ENCODE assay signal across 23 cellular contexts in the genomic region with DNA sequence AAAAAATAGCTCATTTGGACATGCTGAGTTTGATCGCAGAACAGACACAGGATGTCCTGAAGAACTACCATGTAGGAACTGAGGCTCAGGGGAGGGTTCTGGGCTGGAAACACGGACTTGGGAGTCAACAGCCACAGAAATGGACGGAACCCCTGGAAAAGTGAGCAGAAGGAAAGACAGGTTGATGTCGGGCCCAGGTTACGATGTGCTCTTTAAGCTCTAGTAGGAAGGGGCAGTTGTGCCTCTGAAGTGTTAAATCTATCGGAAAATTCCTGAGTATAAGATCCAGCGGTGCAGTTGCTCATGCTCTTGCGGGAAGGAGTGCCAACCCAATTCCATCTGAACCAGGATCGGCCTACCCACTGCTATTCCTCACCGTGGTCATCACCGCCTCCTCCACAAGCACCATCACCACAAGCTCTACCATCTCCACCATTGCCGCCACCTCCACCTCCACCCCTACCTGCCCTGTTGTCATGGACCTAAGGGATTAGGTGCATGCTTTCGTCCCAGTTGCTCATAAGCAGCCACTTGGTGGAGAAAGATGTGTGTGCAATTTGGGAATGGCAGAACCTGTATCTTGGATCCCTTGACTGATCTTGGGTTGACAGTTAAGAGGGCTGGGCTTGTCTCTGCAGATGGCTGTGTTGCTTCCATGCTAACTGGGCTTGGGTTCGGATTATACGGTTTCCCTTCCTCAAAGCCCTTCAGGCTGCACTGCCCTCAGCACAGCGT.
"Had no signal": no experiment of that assay in that cellular context is flagged by ENCODE, and none has a peak within 500 bp of the region (broad histone marks: within the 10 kb centered on the region; RNA-seq: fewer than 3 reads in every experiment).

No MANE protein-coding gene starts in this region.

- H3K9me3 ChIP-seq: body of pancreas, left ventricle myocardium inferior, mucosa of descending colon, suprapubic skin had no signal

- FAIRE-seq: colon, TTC549 had no signal

- H3K27me3 ChIP-seq: body of pancreas, suprapubic skin had no signal

- H3K27ac ChIP-seq: left ventricle myocardium inferior, suprapubic skin had no signal

- ATAC-seq: activated CD4-positive, alpha-beta T cell treated with anti-CD3 and anti-CD28 coated beads for 36 hours; activated T-helper 17 cell treated with anti-CD3 and anti-CD28 coated beads, Interleukin-2, amount 50 U/mL, for 72 hours; mucosa of descending colon; WTC11 had no signal

- DNase-seq: activated CD4-positive, alpha-beta T cell treated with anti-CD3 and anti-CD28 coated beads for 36 hours; activated CD4-positive, alpha-beta T cell treated with anti-CD3 and anti-CD28 coated beads, Interleukin-2, amount 50 U/mL, for 48 hours; activated naive CD4-positive, alpha-beta T cell treated with Interleukin-2 at 50 U/mL for 16 hours; activated naive CD8-positive, alpha-beta T cell treated with anti-CD3 and anti-CD28 coated beads, Interleukin-2, amount 10 ng/mL, durations not matched to agents 7 days and 5 days; activated T-cell treated with anti-CD3 and anti-CD28 coated beads, Interleukin-2, amount 50 U/mL, for 1 hour; central memory CD4-positive, alpha-beta T cell; endodermal cell; foreskin melanocyte; glutamatergic neuron; left ventricle myocardium inferior; mucosa of descending colon; naive B cell; right cardiac atrium; stimulated activated CD4-positive, alpha-beta T cell treated with anti-CD3 and anti-CD28 coated beads, Interleukin-4, amount 100 ng/mL, for 1 hour; stimulated activated naive CD8-positive, alpha-beta T cell treated with anti-CD3 and anti-CD28 coated beads, Interleukin-15, amount 100 ng/mL, for 72 hours; SW 1271 had no signal

- H3K4me3 ChIP-seq: body of pancreas, left ventricle myocardium inferior, mucosa of descending colon, skin epidermis, suprapubic skin had no signal

- H3K36me3 ChIP-seq: left ventricle myocardium inferior, suprapubic skin had no signal
